In the genomic region with DNA sequence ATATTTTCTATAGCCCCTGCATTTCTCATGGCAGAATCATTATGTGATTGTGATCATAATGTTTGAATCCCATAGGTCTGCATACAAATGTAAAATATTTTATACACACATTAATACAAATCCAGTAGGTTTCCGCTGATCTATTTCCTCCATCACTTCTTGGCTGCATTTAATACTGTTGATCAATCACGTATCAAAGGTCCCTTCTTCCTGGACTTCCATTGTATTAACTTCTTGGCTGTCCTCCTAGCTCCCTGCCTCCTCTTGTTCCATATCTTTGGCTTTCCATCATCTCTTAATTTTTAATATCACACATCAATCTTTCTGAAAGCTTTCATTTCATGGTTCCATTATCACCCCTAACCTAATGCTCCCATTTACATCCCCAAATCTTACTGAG, we compare ENCODE assay signal across 24 cellular contexts.
"Had no signal": no experiment of that assay in that cellular context is flagged by ENCODE, and none has a peak within 500 bp of the region (broad histone marks: within the 10 kb centered on the region; RNA-seq: fewer than 3 reads in every experiment).

No MANE protein-coding gene starts in this region.

- H3K4me2 ChIP-seq: hepatocyte had no signal

- H3K27me3 ChIP-seq: colonic mucosa, esophagus squamous epithelium, gastrocnemius medialis, hepatocyte had no signal

- H3K4me1 ChIP-seq: colonic mucosa, esophagus squamous epithelium, gastrocnemius medialis, heart left ventricle, left ventricle myocardium inferior, lower lobe of right lung had no signal

- H3K36me3 ChIP-seq: colonic mucosa, esophagus squamous epithelium, gastrocnemius medialis, heart left ventricle, left ventricle myocardium inferior, lower lobe of right lung had no signal

- H3K4me3 ChIP-seq: colonic mucosa, esophagus squamous epithelium, gastrocnemius medialis, heart left ventricle, hepatocyte, left ventricle myocardium inferior, lower lobe of right lung, mucosa of descending colon had no signal

- H3K27ac ChIP-seq: colonic mucosa, epithelial cell of prostate, esophagus squamous epithelium, gastrocnemius medialis, heart left ventricle, hepatocyte, left ventricle myocardium inferior, lower lobe of right lung had no signal

- H3K9me3 ChIP-seq: colonic mucosa, esophagus squamous epithelium, gastrocnemius medialis, left ventricle myocardium inferior, lower lobe of right lung, mucosa of descending colon had no signal

- DNase-seq: colonic mucosa; cortex of kidney; effector CD8-positive, alpha-beta T cell; effector memory CD8-positive, alpha-beta T cell; endodermal cell; erythroblast; esophagus squamous epithelium; foreskin fibroblast; foreskin melanocyte; gastrocnemius medialis; heart left ventricle; hypothalamus; immature natural killer cell; islet precursor cell; kidney; left cardiac atrium; left ventricle myocardium inferior; lower lobe of right lung; mesenchymal stem cell; mucosa of descending colon; naive thymus-derived CD4-positive, alpha-beta T cell had no signal

- H3K79me2 ChIP-seq: hepatocyte had no signal

- ATAC-seq: effector memory CD8-positive, alpha-beta T cell; esophagus mucosa; gastrocnemius medialis; heart left ventricle; left cardiac atrium; lower lobe of right lung; mucosa of descending colon; naive thymus-derived CD4-positive, alpha-beta T cell had no signal

- H2AFZ ChIP-seq: hepatocyte had no signal
